8 cellular contexts compared by ENCODE assay signal in genomic region chr9:34178698-34179527, GRCh38. TPM values are rescaled to one million over a fixed set of nuclear protein-coding genes. Genes with fewer than 3 reads are reported as not detected.
DNase-seq lines count a peak whose midpoint lies in the region; ATAC-seq and TF ChIP-seq lines count a peak whose summit lies in the region.

Gene UBAP1, plus strand, starts transcription at chr9:34179043. Its CDS starts 41,872 bp downstream, at chr9:34220915.

- H3K9me3 Mint-ChIP-seq in activated CD4-positive, alpha-beta T cell treated with anti-CD3 and anti-CD28 coated beads, Interleukin-2, amount 10 ng/mL, durations not matched to agents 7 days and 5 days = no peaks in the 10 kb centered on the region

- H3K27me3 ChIP-seq in BJ (ENCODE audit: control insufficient read depth, insufficient read depth, low read length) = no peaks in the 10 kb centered on the region

- H3K36me3 ChIP-seq in BJ (ENCODE audit: control insufficient read depth, insufficient read depth, low read length) = no peaks in the 10 kb centered on the region

- no peaks in the 10 kb centered on the region for H3K27me3 Mint-ChIP-seq in activated CD4-positive, alpha-beta T cell treated with anti-CD3 and anti-CD28 coated beads, Interleukin-2, amount 10 ng/mL, durations not matched to agents 7 days and 5 days

- peak within 1 kb of the TSS; percentile 97 for H3K4me3 ChIP-seq in BJ (ENCODE audit: low read depth, low read length)

- peaks cover 5% of the 10 kb centered on the region for H3K36me3 Mint-ChIP-seq in activated CD4-positive, alpha-beta T cell treated with anti-CD3 and anti-CD28 coated beads, Interleukin-2, amount 10 ng/mL, durations not matched to agents 7 days and 5 days (ENCODE audit: low read depth)

- CTCF ChIA-PET in BJ (lab: Yijun Ruan, JAX) = interaction anchor here (0.6 to 1.1 kb wide), 3 partner anchors 14 to 154 kb away, joined by 3 to 6 read pairs (median 3); no protein-coding TSS in a partner anchor
- CTCF ChIA-PET in activated CD4-positive, alpha-beta T cell treated with anti-CD3 and anti-CD28 coated beads, Interleukin-2, amount 10 ng/mL, durations not matched to agents 7 days and 5 days (lab: Charles Lee) = interaction anchor here (0.7 to 1.5 kb wide), 5 partner anchors 8 to 365 kb away, joined by 3 to 7 read pairs (median 3); no protein-coding TSS in a partner anchor

- ATAC-seq in GM19324 (IDR thresholded peaks at IDR 0.05; ENCODE audit: low FRiP score, unreplicated experiment) = peak; percentile 99
- peak; percentile 88 for ATAC-seq in HG03469 (IDR thresholded peaks at IDR 0.05; ENCODE audit: unreplicated experiment)

- peak within 1 kb of the TSS; percentile 96 for H3K27ac Mint-ChIP-seq in activated CD4-positive, alpha-beta T cell treated with anti-CD3 and anti-CD28 coated beads, Interleukin-2, amount 10 ng/mL, durations not matched to agents 7 days and 5 days

- H3K4me3 Mint-ChIP-seq in activated CD4-positive, alpha-beta T cell treated with anti-CD3 and anti-CD28 coated beads, Interleukin-2, amount 10 ng/mL, durations not matched to agents 7 days and 5 days = peak within 1 kb of the TSS; percentile 94

- H3K4me1 Mint-ChIP-seq in activated CD4-positive, alpha-beta T cell treated with anti-CD3 and anti-CD28 coated beads, Interleukin-2, amount 10 ng/mL, durations not matched to agents 7 days and 5 days = peaks cover 20% of the 10 kb centered on the region

- TF ChIP-seq CTCF in BJ (IDR thresholded peaks at IDR 0.05; ENCODE audit: insufficient read depth, low read depth, low read length) = 0 out of 2 replicates have a peak, but pooled peaks have one; percentile 7

- POLR2A ChIA-PET in BJ (lab: Charles Lee) = interaction anchor here (0.6 to 0.7 kb wide), 2 partner anchors 33 to 39 kb away, joined by 3 to 4 read pairs; no protein-coding TSS in a partner anchor
- POLR2A ChIA-PET in activated CD4-positive, alpha-beta T cell treated with anti-CD3 and anti-CD28 coated beads, Interleukin-2, amount 10 ng/mL, durations not matched to agents 7 days and 5 days (lab: Charles Lee) = interaction anchor here (0.5 kb wide), 1 partner anchor 44 kb away, joined by 3 read pairs; no protein-coding TSS in a partner anchor

- DNase-seq in BJ (ENCODE audit: low read depth) = peak; percentile 87
- peak; percentile 92 for DNase-seq in NCI-H526 treated with DMSO at 0.1 percent for 48 hours (lab: John Stamatoyannopoulos, UW)
- DNase-seq in activated CD4-positive, alpha-beta T cell treated with anti-CD3 and anti-CD28 coated beads, Interleukin-2, amount 10 ng/mL, durations not matched to agents 7 days and 5 days = peak; percentile 98
- DNase-seq in dedifferentiated amniotic fluid mesenchymal stem cell (ENCODE audit: extremely low spot score) = peak; percentile 97
- DNase-seq in left kidney (ENCODE audit: low read depth, low spot score) = peak; percentile 100
- DNase-seq in stimulated activated CD4-positive, alpha-beta T cell treated with anti-CD3 and anti-CD28 coated beads, Interleukin-2, amount 100 ng/mL, for 24 hours = peak; percentile 95

RNA-seq across cellular contexts. Expression of gene UBAP1, which starts in this region (rescaled TPM):
- 65.5 and 67.7 TPM in 2 replicates for polyA plus RNA-seq in BJ (2011; rRNA removed)
- polyA minus RNA-seq in BJ (2011; rRNA and poly(A)+ RNA removed) = 31.8 and 54.0 TPM in 2 replicates
- total RNA-seq in activated CD4-positive, alpha-beta T cell treated with anti-CD3 and anti-CD28 coated beads, Interleukin-2, amount 10 ng/mL, durations not matched to agents 7 days and 5 days = 10 to 100 TPM; 31.6 to 38.8 TPM

Comparison
In these comparisons a context has a peak if more than half of its experiments do, and no peak if none do; other contexts are left out.
1. Peak in every context shown above with its lines: DNase-seq, ATAC-seq and H3K4me3 ChIP-seq.